ENCODE assay signal across 17 cellular contexts in the genomic region with DNA sequence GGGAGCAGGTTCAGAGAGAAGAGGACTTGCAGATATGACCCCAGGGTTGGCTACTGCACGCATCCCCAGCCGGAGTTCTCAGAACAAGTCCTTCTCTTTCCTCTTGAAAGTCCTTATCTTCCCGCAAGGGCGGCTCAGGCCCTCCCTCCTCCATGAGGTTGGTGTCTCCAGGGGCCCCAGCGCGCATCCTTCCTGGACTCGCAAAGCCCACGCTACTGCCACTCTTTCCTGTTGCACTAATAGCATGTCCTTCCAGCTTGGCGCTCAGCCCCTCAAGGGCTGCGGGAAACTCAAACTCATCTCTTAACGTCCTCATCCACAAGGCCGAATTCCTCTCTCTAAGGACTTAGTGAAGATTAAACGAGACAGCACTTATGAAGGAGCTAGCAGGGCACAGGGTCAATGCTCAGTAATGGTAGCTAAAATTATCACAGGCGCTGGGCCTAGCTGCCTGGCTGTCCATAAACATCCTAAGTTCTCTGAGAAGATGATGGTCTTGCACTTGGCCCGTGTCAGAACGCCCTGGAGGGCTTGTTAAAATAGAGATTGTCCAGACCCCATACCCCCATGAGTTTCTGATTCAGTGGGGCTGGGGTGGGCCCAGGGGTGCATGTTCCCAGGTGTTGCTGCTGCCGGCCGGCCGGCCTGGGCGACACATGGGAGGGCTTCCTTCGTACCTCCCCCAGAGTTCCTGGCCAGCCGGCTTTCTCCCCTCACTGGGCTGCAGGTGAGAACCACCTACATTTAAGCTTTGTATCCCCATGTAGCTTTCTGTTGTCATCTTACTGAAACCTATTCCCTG.
DNase-seq lines count a peak whose midpoint lies in the region; ATAC-seq and TF ChIP-seq lines count a peak whose summit lies in the region.
"Had no signal": no experiment of that assay in that cellular context is flagged by ENCODE, and none has a peak within 500 bp of the region (broad histone marks: within the 10 kb centered on the region; RNA-seq: fewer than 3 reads in every experiment).

No MANE protein-coding gene starts in this region.

- H3K27ac ChIP-seq in GM23338 (ENCODE audit: low read depth), result 0 out of 2 replicates have a peak overlapping the region, but pooled peaks have one; percentile 59
- H3K27ac ChIP-seq: KMS-11 had no signal

- intact Hi-C loops in left cardiac atrium (cut with DNase I), result no loop called here

- H3K9me2 ChIP-seq in GM23338 (ENCODE audit: insufficient read depth), result no peaks in the 10 kb centered on the region

- H3K4me1 Mint-ChIP-seq in GM23338 (no peaks in the 10 kb centered on the region), osteocyte (ENCODE audit: unreplicated experiment) (peaks cover 8% of the 10 kb centered on the region)

- peaks cover 2% of the 10 kb centered on the region for H3K27me3 Mint-ChIP-seq in GM23338 (ENCODE audit: insufficient read depth, low read depth, poor library complexity)
- peaks cover 10% of the 10 kb centered on the region for H3K27me3 Mint-ChIP-seq in osteocyte (ENCODE audit: unreplicated experiment)

- DNase-seq in CMK (ENCODE audit: low read depth) (peak; percentile 33), GM23338 (ENCODE audit: low spot score) (no peak), left cardiac atrium (no peak), osteocyte (ENCODE audit: extremely low spot score, unreplicated experiment) (peak; percentile 78), GM19240 (ENCODE audit: insufficient read length, low spot score) (no peak), AML-193 (lab: John Stamatoyannopoulos, UW) (no peak)
- DNase-seq: C1 segment of cervical spinal cord; CD8-positive, alpha-beta T cell; DMS53; H7; NCI-H1092 treated with DMSO at 0.1 percent for 48 hours; NCI-H1436 treated with DMSO at 0.1 percent for 48 hours; NCI-H2029; NCI-H524 treated with DMSO at 0.1 percent for 48 hours had no signal

- H3K4me1 ChIP-seq in GM23338 (ENCODE audit: insufficient read depth), result no peaks in the 10 kb centered on the region

- no peaks in the 10 kb centered on the region for H3F3A ChIP-seq in GM23338 (replicated peaks; ENCODE audit: low read depth)

- no peak overlapping the region for H3K4me3 Mint-ChIP-seq in GM23338
- no peak overlapping the region for H3K4me3 Mint-ChIP-seq in osteocyte (ENCODE audit: unreplicated experiment)
- H3K4me3 Mint-ChIP-seq: CD8-positive, alpha-beta T cell had no signal

- H3K36me3 Mint-ChIP-seq in GM23338 (ENCODE audit: low read depth), result no peaks in the 10 kb centered on the region
- H3K36me3 Mint-ChIP-seq in osteocyte (ENCODE audit: unreplicated experiment), result no peaks in the 10 kb centered on the region
- H3K36me3 Mint-ChIP-seq: CD8-positive, alpha-beta T cell had no signal

- no peak overlapping the region for H3K27ac Mint-ChIP-seq in GM23338
- no peak overlapping the region for H3K27ac Mint-ChIP-seq in osteocyte (ENCODE audit: unreplicated experiment)
- H3K27ac Mint-ChIP-seq: CD8-positive, alpha-beta T cell had no signal

- H3K79me2 ChIP-seq in GM23338 (replicated peaks; ENCODE audit: insufficient read depth), result no peaks in the 10 kb centered on the region

- TF ChIP-seq CTCF in GM23338 (conservative IDR thresholded peaks at IDR 0.05; ENCODE audit: low read depth in 2 of 2) (no peak), osteocyte (IDR thresholded peaks at IDR 0.05) (no peak)

- H3K36me3 ChIP-seq in GM23338 (ENCODE audit: insufficient read depth), result no peaks in the 10 kb centered on the region; the same call in 1 of the 2 replicates

- ATAC-seq in GM23338, result no peak
- peak; percentile 57 to 80 for ATAC-seq in left cardiac atrium
- ATAC-seq in HG02884 (IDR thresholded peaks at IDR 0.05; ENCODE audit: unreplicated experiment), result no peak
- ATAC-seq: CD8-positive, alpha-beta T cell; HepG2 had no signal

- no peaks in the 10 kb centered on the region for H3K9me3 Mint-ChIP-seq in GM23338
- H3K9me3 Mint-ChIP-seq in osteocyte (ENCODE audit: unreplicated experiment), result no peaks in the 10 kb centered on the region
- H3K9me3 Mint-ChIP-seq: CD8-positive, alpha-beta T cell had no signal

- no peak overlapping the region for H2AFZ ChIP-seq in GM23338

- no peaks in the 10 kb centered on the region for H3K27me3 ChIP-seq in GM23338 (ENCODE audit: insufficient read depth)

- H3K4me2 ChIP-seq in GM23338, result no peak overlapping the region
- H3K4me2 ChIP-seq: KMS-11 had no signal

- H3K4me3 ChIP-seq in GM23338, result no peak overlapping the region

- 0 out of 2 replicates have a peak, but pooled peaks cover 2% of the 10 kb centered on the region for H4K20me1 ChIP-seq in GM23338 (replicated peaks; ENCODE audit: insufficient read depth)

TF ChIP-seq in GM23338, 12 proteins besides CTCF, POLR2A, EP300 and RAD21:
- TF ChIP-seq ZNF331 (CRISPR knock-in tag; IDR thresholded peaks at IDR 0.05; ENCODE audit: low read depth), result no peak
- no peak for TF ChIP-seq EZH2 (IDR thresholded peaks at IDR 0.05; ENCODE audit: low read depth, unreplicated experiment)
- no peak for TF ChIP-seq POLR2AphosphoS5 (IDR thresholded peaks at IDR 0.05; ENCODE audit: low read depth)
- no peak for TF ChIP-seq NANOG (IDR thresholded peaks at IDR 0.05; ENCODE audit: borderline replicate concordance)
- TF ChIP-seq ZNF114 (CRISPR knock-in tag; IDR thresholded peaks at IDR 0.05), result no peak
- TF ChIP-seq, protein P1, sequence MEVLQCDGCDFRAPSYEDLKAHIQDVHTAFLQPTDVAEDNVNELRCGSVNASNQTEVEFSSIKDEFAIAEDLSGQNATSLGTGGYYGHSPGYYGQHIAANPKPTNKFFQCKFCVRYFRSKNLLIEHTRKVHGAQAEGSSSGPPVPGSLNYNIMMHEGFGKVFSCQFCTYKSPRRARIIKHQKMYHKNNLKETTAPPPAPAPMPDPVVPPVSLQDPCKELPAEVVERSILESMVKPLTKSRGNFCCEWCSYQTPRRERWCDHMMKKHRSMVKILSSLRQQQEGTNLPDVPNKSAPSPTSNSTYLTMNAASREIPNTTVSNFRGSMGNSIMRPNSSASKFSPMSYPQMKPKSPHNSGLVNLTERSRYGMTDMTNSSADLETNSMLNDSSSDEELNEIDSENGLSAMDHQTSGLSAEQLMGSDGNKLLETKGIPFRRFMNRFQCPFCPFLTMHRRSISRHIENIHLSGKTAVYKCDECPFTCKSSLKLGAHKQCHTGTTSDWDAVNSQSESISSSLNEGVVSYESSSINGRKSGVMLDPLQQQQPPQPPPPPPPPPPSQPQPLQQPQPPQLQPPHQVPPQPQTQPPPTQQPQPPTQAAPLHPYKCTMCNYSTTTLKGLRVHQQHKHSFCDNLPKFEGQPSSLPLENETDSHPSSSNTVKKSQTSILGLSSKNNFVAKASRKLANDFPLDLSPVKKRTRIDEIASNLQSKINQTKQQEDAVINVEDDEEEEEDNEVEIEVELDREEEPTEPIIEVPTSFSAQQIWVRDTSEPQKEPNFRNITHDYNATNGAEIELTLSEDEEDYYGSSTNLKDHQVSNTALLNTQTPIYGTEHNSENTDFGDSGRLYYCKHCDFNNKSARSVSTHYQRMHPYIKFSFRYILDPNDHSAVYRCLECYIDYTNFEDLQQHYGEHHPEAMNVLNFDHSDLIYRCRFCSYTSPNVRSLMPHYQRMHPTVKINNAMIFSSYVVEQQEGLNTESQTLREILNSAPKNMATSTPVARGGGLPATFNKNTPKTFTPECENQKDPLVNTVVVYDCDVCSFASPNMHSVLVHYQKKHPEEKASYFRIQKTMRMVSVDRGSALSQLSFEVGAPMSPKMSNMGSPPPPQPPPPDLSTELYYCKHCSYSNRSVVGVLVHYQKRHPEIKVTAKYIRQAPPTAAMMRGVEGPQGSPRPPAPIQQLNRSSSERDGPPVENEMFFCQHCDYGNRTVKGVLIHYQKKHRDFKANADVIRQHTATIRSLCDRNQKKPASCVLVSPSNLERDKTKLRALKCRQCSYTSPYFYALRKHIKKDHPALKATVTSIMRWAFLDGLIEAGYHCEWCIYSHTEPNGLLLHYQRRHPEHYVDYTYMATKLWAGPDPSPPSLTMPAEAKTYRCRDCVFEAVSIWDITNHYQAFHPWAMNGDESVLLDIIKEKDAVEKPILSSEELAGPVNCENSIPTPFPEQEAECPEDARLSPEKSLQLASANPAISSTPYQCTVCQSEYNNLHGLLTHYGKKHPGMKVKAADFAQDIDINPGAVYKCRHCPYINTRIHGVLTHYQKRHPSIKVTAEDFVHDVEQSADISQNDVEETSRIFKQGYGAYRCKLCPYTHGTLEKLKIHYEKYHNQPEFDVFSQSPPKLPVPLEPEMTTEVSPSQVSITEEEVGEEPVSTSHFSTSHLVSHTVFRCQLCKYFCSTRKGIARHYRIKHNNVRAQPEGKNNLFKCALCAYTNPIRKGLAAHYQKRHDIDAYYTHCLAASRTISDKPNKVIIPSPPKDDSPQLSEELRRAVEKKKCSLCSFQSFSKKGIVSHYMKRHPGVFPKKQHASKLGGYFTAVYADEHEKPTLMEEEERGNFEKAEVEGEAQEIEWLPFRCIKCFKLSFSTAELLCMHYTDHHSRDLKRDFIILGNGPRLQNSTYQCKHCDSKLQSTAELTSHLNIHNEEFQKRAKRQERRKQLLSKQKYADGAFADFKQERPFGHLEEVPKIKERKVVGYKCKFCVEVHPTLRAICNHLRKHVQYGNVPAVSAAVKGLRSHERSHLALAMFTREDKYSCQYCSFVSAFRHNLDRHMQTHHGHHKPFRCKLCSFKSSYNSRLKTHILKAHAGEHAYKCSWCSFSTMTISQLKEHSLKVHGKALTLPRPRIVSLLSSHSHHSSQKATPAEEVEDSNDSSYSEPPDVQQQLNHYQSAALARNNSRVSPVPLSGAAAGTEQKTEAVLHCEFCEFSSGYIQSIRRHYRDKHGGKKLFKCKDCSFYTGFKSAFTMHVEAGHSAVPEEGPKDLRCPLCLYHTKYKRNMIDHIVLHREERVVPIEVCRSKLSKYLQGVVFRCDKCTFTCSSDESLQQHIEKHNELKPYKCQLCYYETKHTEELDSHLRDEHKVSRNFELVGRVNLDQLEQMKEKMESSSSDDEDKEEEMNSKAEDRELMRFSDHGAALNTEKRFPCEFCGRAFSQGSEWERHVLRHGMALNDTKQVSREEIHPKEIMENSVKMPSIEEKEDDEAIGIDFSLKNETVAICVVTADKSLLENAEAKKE (CRISPR knock-in tag; IDR thresholded peaks at IDR 0.05), result no peak

Comparison
In these comparisons a context has a peak if more than half of its experiments do, and no peak if none do; other contexts are left out.
1. DNase-seq: peak in CMK (single experiment) and osteocyte (single experiment); none in GM23338 (single experiment), left cardiac atrium (single experiment), GM19240 (single experiment) and AML-193 (0 of 2).
2. ATAC-seq: peak in left cardiac atrium (2 of 2); none in GM23338 (single experiment) and HG02884 (single experiment).